ENCODE assay signal across 18 cellular contexts in genomic region chr13:59016250-59016649, GRCh38.
DNase-seq lines count a peak whose midpoint lies in the region; ATAC-seq, FAIRE-seq and TF ChIP-seq lines count a peak whose summit lies in the region.
"Had no signal": no experiment of that assay in that cellular context is flagged by ENCODE, and none has a peak within 500 bp of the region (broad histone marks: within the 10 kb centered on the region; RNA-seq: fewer than 3 reads in every experiment).

No MANE protein-coding gene starts in this region.

- 48% methylated on average over 3 of the region's 3 CpGs for WGBS in right cardiac atrium

- H3K27me3 ChIP-seq in bronchial epithelial cell (ENCODE audit: control insufficient read depth, insufficient read depth, low read length) (no peaks in the 10 kb centered on the region), right cardiac atrium (ENCODE audit: control insufficient read depth, insufficient read depth) (no peaks in the 10 kb centered on the region)
- H3K27me3 ChIP-seq: SJSA1 had no signal

- peak; percentile 77 to 87 for ATAC-seq in right cardiac atrium
- ATAC-seq in HG02759 (IDR thresholded peaks at IDR 0.05; ENCODE audit: unreplicated experiment), result no peak
- ATAC-seq: PC-3 had no signal

- FAIRE-seq in bronchial epithelial cell (lab: Jason Lieb, UNC), result no peak
- FAIRE-seq: GM12892, H1 had no signal

- no peaks in the 10 kb centered on the region for H3K36me3 ChIP-seq in bronchial epithelial cell (ENCODE audit: control insufficient read depth, insufficient read depth, low read length)
- H3K36me3 ChIP-seq: SJSA1 had no signal

- H3K4me3 ChIP-seq in bronchial epithelial cell (ENCODE audit: low read depth, low read length), result no peak overlapping the region
- no peak overlapping the region for H3K4me3 ChIP-seq in right cardiac atrium (ENCODE audit: low read length)
- H3K4me3 ChIP-seq: SJSA1 had no signal

- DNase-seq in NCI-H345 (lab: John Stamatoyannopoulos, UW), result peak; percentile 9
- no peak for DNase-seq in NCI-H345 treated with DMSO at 0.1 percent for 48 hours (lab: John Stamatoyannopoulos, UW; ENCODE audit: unreplicated experiment)
- DNase-seq in HCEC 1CT, result peak; percentile 5
- peak; percentile 16 for DNase-seq in bronchial epithelial cell (ENCODE audit: low read depth)
- peak in 1 of 3 donors; percentile 39 for DNase-seq in right cardiac atrium
- no peak for DNase-seq in Kasumi-1 (lab: John Stamatoyannopoulos, UW)
- no peak for DNase-seq in KG1 (lab: John Stamatoyannopoulos, UW)
- DNase-seq: 8988T, COR-L47, NCI-H187, NCI-H2171, NCI-H748 treated with DMSO at 0.1 percent for 48 hours, PC-3 had no signal

- TF ChIP-seq CTCF in bronchial epithelial cell (IDR thresholded peaks at IDR 0.05; ENCODE audit: insufficient read depth, low read length, severe bottlenecking), result no peak

- no peak overlapping the region for H3K27ac ChIP-seq in right cardiac atrium (ENCODE audit: low read length)
- H3K27ac ChIP-seq: RWPE1, SJSA1 had no signal

- H3K9me3 ChIP-seq in right cardiac atrium (ENCODE audit: control insufficient read depth, low read length), result no peaks in the 10 kb centered on the region
- H3K9me3 ChIP-seq: SJSA1 had no signal

- intact Hi-C loops in right cardiac atrium (cut with DNase I), result no loop called here

- no peaks in the 10 kb centered on the region for H3K4me1 ChIP-seq in right cardiac atrium (ENCODE audit: control insufficient read depth, insufficient read depth, low read length)
- H3K4me1 ChIP-seq: SJSA1 had no signal

Comparison
In these comparisons a context has a peak if more than half of its experiments do, and no peak if none do; other contexts are left out.
1. DNase-seq: peak in NCI-H345 (single experiment), HCEC 1CT (single experiment) and bronchial epithelial cell (single experiment); none in NCI-H345 treated with DMSO at 0.1 percent for 48 hours (single experiment), Kasumi-1 (0 of 2) and KG1 (single experiment).